10 cellular contexts compared by ENCODE assay signal in the genomic region with DNA sequence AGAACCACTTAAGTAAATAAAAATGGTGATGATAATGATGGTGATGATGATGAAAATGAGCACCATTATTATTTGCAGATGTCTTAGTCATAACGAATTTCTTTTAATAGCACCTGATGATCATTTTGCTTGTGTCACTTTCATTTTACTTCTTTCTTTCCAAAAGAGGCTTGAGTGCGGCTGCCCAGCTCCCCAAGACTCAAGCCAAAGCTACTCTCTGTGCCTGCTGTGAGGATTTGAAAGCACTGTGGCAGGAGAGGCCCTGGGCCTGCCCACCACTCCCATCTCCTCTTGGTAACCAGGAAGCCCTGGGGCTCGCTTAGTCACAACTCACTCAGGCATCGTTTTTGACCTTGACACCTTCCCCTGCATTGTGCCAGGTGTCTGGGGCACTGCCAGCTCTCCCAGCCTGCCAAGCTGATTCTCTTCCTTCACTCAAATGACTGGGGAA. TPM values are rescaled to one million over a fixed set of nuclear protein-coding genes. Genes with fewer than 3 reads are reported as not detected.
A peak's percentile ranks its signal among the peaks of the same experiment; 100 is the strongest.
DNase-seq lines count a peak whose midpoint lies in the region; ATAC-seq and TF ChIP-seq lines count a peak whose summit lies in the region.
"Had no signal": no experiment of that assay in that cellular context is flagged by ENCODE, and none has a peak within 500 bp of the region (broad histone marks: within the 10 kb centered on the region; RNA-seq: fewer than 3 reads in every experiment).

No MANE protein-coding gene starts in this region.

- intact Hi-C loops in heart left ventricle (cut with DNase I): loop anchor here in 6 of 10 donors (5.0 to 10.0 kb wide), 4 partner anchors 32 to 92 kb away; a partner anchor contains a TSS

- CTCF ChIA-PET in BJ (lab: Yijun Ruan, JAX): no interaction called here

- no peaks in the 10 kb centered on the region for H3K36me3 ChIP-seq in BJ (ENCODE audit: control insufficient read depth, insufficient read depth, low read length)
- H3K36me3 ChIP-seq in heart left ventricle: no peaks in the 10 kb centered on the region
- H3K36me3 ChIP-seq in MM.1S (replicated peaks; ENCODE audit: insufficient read depth, low read length): no peaks in the 10 kb centered on the region

- H3K9me2 ChIP-seq in MM.1S (replicated peaks; ENCODE audit: insufficient read depth, low read length): no peaks in the 10 kb centered on the region

- no peak for TF ChIP-seq POLR2A in heart left ventricle (IDR thresholded peaks at IDR 0.05)

- no peak overlapping the region for H3K4me3 ChIP-seq in BJ (ENCODE audit: low read depth, low read length)
- H3K4me3 ChIP-seq in heart left ventricle: no peak overlapping the region
- no peak overlapping the region for H3K4me3 ChIP-seq in MM.1S (ENCODE audit: low read length)

- peaks cover 12 to 52% (median 42%) of the 10 kb centered on the region in 12 donors for H3K4me1 ChIP-seq in heart left ventricle
- 0 out of 2 replicates have a peak, but pooled peaks cover 5% of the 10 kb centered on the region for H3K4me1 ChIP-seq in MM.1S (ENCODE audit: low read length)

- H3K79me2 ChIP-seq in MM.1S (ENCODE audit: low read length): no peaks in the 10 kb centered on the region

- peak in 3 of 4 donors; percentile 62 to 74 (median 71) for ATAC-seq in heart left ventricle
- ATAC-seq in activated CD4-positive, CD25-positive, alpha-beta regulatory T cell treated with anti-CD3 and anti-CD28 coated beads, Interleukin-2, amount 50 U/mL, for 24 hours: no peak

- POLR2A ChIA-PET in BJ (lab: Charles Lee): no interaction called here

- H3K4me1 Mint-ChIP-seq in HFFc6 (ENCODE audit: low read depth): peaks cover 61% of the 10 kb centered on the region
- H3K4me1 Mint-ChIP-seq: B cell had no signal

- H3K9me3 Mint-ChIP-seq in HFFc6: no peaks in the 10 kb centered on the region
- H3K9me3 Mint-ChIP-seq: dendritic cell treated with granulocyte-macrophage colony-stimulating factor and Interleukin-4, amounts not matched to agents 40 ng/mL and 50 ng/mL, for 4 days had no signal

- 34 to 51% (median 44%) methylated on average over 4 of the region's 4 CpGs for WGBS in heart left ventricle, 4 donors

- H3K9me3 ChIP-seq in heart left ventricle (no peaks in the 10 kb centered on the region), MM.1S (replicated peaks; ENCODE audit: insufficient read depth, low read length) (no peaks in the 10 kb centered on the region)

- H3K27me3 ChIP-seq in BJ (ENCODE audit: control insufficient read depth, insufficient read depth, low read length) (no peaks in the 10 kb centered on the region), heart left ventricle (no peaks in the 10 kb centered on the region), MM.1S (replicated peaks; ENCODE audit: insufficient read depth, low read length) (no peaks in the 10 kb centered on the region)

- no peaks in the 10 kb centered on the region for H3F3A ChIP-seq in MM.1S (ENCODE audit: insufficient read depth, low read length)

- peaks cover 8% of the 10 kb centered on the region; the same call in 1 of the 2 replicates for H3K27me3 Mint-ChIP-seq in HFFc6 (ENCODE audit: insufficient read depth)
- H3K27me3 Mint-ChIP-seq: dendritic cell treated with granulocyte-macrophage colony-stimulating factor and Interleukin-4, amounts not matched to agents 40 ng/mL and 50 ng/mL, for 4 days had no signal

- peak overlapping the region; percentile 70 for H3K27ac Mint-ChIP-seq in HFFc6
- H3K27ac Mint-ChIP-seq: B cell; dendritic cell treated with granulocyte-macrophage colony-stimulating factor and Interleukin-4, amounts not matched to agents 40 ng/mL and 50 ng/mL, for 4 days had no signal

- H3K27ac ChIP-seq in heart left ventricle (peak overlapping the region; percentile 43 to 92 (median 76)), MM.1S (ENCODE audit: low read length) (no peak overlapping the region)

- peak; percentile 73 for DNase-seq in BJ (ENCODE audit: low read depth)
- DNase-seq in HFFc6: peak; percentile 28
- DNase-seq in NCI-H748 (lab: John Stamatoyannopoulos, UW; ENCODE audit: unreplicated experiment): peak; percentile 76
- DNase-seq in heart left ventricle: peak; percentile 66 to 86 (median 76)
- DNase-seq in stimulated activated CD4-positive, alpha-beta T cell treated with anti-CD3 and anti-CD28 coated beads, Interleukin-4, amount 100 ng/mL, for 24 hours: no peak
- no peak for DNase-seq in MM.1S
- no peak for DNase-seq in NCI-H187 treated with DMSO at 0.1 percent for 48 hours (lab: John Stamatoyannopoulos, UW)

- no peak overlapping the region for H3K9ac ChIP-seq in MM.1S (ENCODE audit: low read length)

- no peak overlapping the region for H2AFZ ChIP-seq in MM.1S (ENCODE audit: low read length)

- H3K4me3 Mint-ChIP-seq in HFFc6: peak overlapping the region; percentile 25; the same call in 1 of the 2 replicates
- H3K4me3 Mint-ChIP-seq: B cell; dendritic cell treated with granulocyte-macrophage colony-stimulating factor and Interleukin-4, amounts not matched to agents 40 ng/mL and 50 ng/mL, for 4 days had no signal

- TF ChIP-seq CTCF in BJ (IDR thresholded peaks at IDR 0.05; ENCODE audit: insufficient read depth, low read depth, low read length) (no peak), HFFc6 (IDR thresholded peaks at IDR 0.05) (no peak), heart left ventricle (IDR thresholded peaks at IDR 0.05) (no peak), MM.1S (IDR thresholded peaks at IDR 0.05; ENCODE audit: low read length) (no peak)

- H4K20me1 ChIP-seq in MM.1S (ENCODE audit: insufficient read depth, low read length): no peaks in the 10 kb centered on the region

- no peak overlapping the region for H3K4me2 ChIP-seq in MM.1S (ENCODE audit: low read depth, low read length)

- peaks cover 2% of the 10 kb centered on the region; the same call in 1 of the 2 replicates for H3K36me3 Mint-ChIP-seq in HFFc6 (ENCODE audit: low read depth)

RNA-seq across cellular contexts. Expression of a gene that starts 41.2 kb away (rescaled TPM):
- polyA plus RNA-seq in BJ (2011; rRNA removed) (4,924 and 5,113 TPM in 2 replicates), heart left ventricle (1,000 to 10,000 TPM; 3,067 to 3,426 TPM)
- 586 and 746 TPM in 2 replicates for polyA minus RNA-seq in BJ (2011; rRNA and poly(A)+ RNA removed)
- 1,000 to 10,000 TPM; 1,992 to 3,122 (median 2,808) TPM for total RNA-seq in HFFc6 (2021; fragmentation: NEBNext Ultra II Directional; extraction: Animal tissue kit (Norgen Biotek cat#: 25700))
- 1,000 to 10,000 TPM in 7 of 9 donors, 100 to 1,000 TPM in 2; 602 to 2,166 (median 1,938) TPM for total RNA-seq in heart left ventricle

Comparison
In these comparisons a context has a peak if more than half of its experiments do, and no peak if none do; other contexts are left out.
1. DNase-seq: peak in BJ (single experiment), HFFc6 (single experiment), NCI-H748 (single experiment) and heart left ventricle (5 of 5); none in stimulated activated CD4-positive, alpha-beta T cell treated with anti-CD3 and anti-CD28 coated beads, Interleukin-4, amount 100 ng/mL, for 24 hours (single experiment), MM.1S (single experiment) and NCI-H187 treated with DMSO at 0.1 percent for 48 hours (single experiment).
2. ATAC-seq: peak in heart left ventricle (3 of 4); none in activated CD4-positive, CD25-positive, alpha-beta regulatory T cell treated with anti-CD3 and anti-CD28 coated beads, Interleukin-2, amount 50 U/mL, for 24 hours (0 of 2).